Comparison of ENCODE assay signal across 8 cellular contexts in genomic region chrX:49172280-49172780, GRCh38. TPM values are rescaled to one million over a fixed set of nuclear protein-coding genes. Genes with fewer than 3 reads are reported as not detected.
DNase-seq lines count a peak whose midpoint lies in the region; ATAC-seq and TF ChIP-seq lines count a peak whose summit lies in the region.

No MANE protein-coding gene starts in this region.

- no peaks in the 10 kb centered on the region for H3K27me3 Mint-ChIP-seq in naive thymus-derived CD4-positive, alpha-beta T cell

- POLR2A ChIA-PET in naive thymus-derived CD4-positive, alpha-beta T cell (lab: Charles Lee) = interaction anchor here (0.7 to 0.9 kb wide), 2 partner anchors 9 to 17 kb away, joined by 3 read pairs; no protein-coding TSS in a partner anchor

- intact Hi-C loops in naive thymus-derived CD4-positive, alpha-beta T cell (cut with micrococcal nuclease) = loop anchor here (1.0 to 10.0 kb wide), 5 partner anchors 9 to 1518 kb away; partner anchors contain the start of genes ELK1 (in 1 of the 2), PRICKLE3 (in 1 of the 2) and UXT (in 1 of the 2)

- H3K27ac Mint-ChIP-seq in naive thymus-derived CD4-positive, alpha-beta T cell = peak overlapping the region; percentile 2 to 85 (median 82)

- H3K27me3 ChIP-seq in naive thymus-derived CD4-positive, alpha-beta T cell (ENCODE audit: control insufficient read depth in 2 of 2, insufficient read depth in 2 of 2, low read length in 2 of 2) = no peaks in the 10 kb centered on the region
- no peaks in the 10 kb centered on the region for H3K27me3 ChIP-seq in thoracic aorta (replicated peaks; ENCODE audit: insufficient read depth)

- H3K4me3 ChIP-seq in epithelial cell of esophagus (ENCODE audit: low read length) (peak overlapping the region; percentile 51), thoracic aorta (peak overlapping the region; percentile 87)
- H3K4me3 ChIP-seq in naive thymus-derived CD4-positive, alpha-beta T cell (ENCODE audit: low read length) = peak overlapping the region; percentile 63

- peaks cover 0 to 13% (median 0%) of the 10 kb centered on the region in 5 donors for H3K36me3 Mint-ChIP-seq in naive thymus-derived CD4-positive, alpha-beta T cell

- DNase-seq in SHP77 (lab: John Stamatoyannopoulos, UW) (peak; percentile 20 to 32), SHP77 treated with DMSO at 0.1 percent for 48 hours (lab: John Stamatoyannopoulos, UW) (no peak), NCI-H510A (lab: John Stamatoyannopoulos, UW) (peak; percentile 45), epithelial cell of esophagus (ENCODE audit: low read depth) (peak; percentile 81), thoracic aorta (ENCODE audit: low spot score) (no peak)
- DNase-seq in activated CD8-positive, alpha-beta memory T cell treated with anti-CD3 and anti-CD28 coated beads for 4 hours (ENCODE audit: low read depth in 2 of 2) = peak; percentile 39 to 43
- peak in 8 of 9 donors; percentile 26 to 70 (median 33) for DNase-seq in naive thymus-derived CD4-positive, alpha-beta T cell

- no peaks in the 10 kb centered on the region for H3K9me3 ChIP-seq in naive thymus-derived CD4-positive, alpha-beta T cell (ENCODE audit: control insufficient read depth in 2 of 3, low read length in 3 of 3)
- H3K9me3 ChIP-seq in thoracic aorta = no peaks in the 10 kb centered on the region

- CTCF ChIA-PET in naive thymus-derived CD4-positive, alpha-beta T cell (lab: Charles Lee) = interaction anchor here (0.6 kb wide), 1 partner anchor 34 kb away, joined by 3 read pairs; no protein-coding TSS in a partner anchor

- ATAC-seq in HG03066 (IDR thresholded peaks at IDR 0.05; ENCODE audit: low read depth, unreplicated experiment) (peak; percentile 55), thoracic aorta (ENCODE audit: insufficient number of reproducible peaks, low FRiP score, low read depth) (peak; percentile 51)
- peak; percentile 79 for ATAC-seq in naive thymus-derived CD4-positive, alpha-beta T cell

- H3K4me1 ChIP-seq in naive thymus-derived CD4-positive, alpha-beta T cell (ENCODE audit: control insufficient read depth in 2 of 2, insufficient read depth in 2 of 2, low read length in 2 of 2) = peaks cover 6 to 14% of the 10 kb centered on the region in 2 donors
- peaks cover 5 to 36% of the 10 kb centered on the region in 2 donors for H3K4me1 ChIP-seq in thoracic aorta (ENCODE audit: control insufficient read depth in 1 of 2, low read depth in 2 of 2)

- H3K9me3 Mint-ChIP-seq in naive thymus-derived CD4-positive, alpha-beta T cell = no peaks in the 10 kb centered on the region

- TF ChIP-seq CTCF in epithelial cell of esophagus (IDR thresholded peaks at IDR 0.05; ENCODE audit: insufficient read depth, low read depth, low read length, missing control alignments) = no peak
- TF ChIP-seq CTCF in thoracic aorta (IDR thresholded peaks at IDR 0.05) = no peak

- peak overlapping the region; percentile 78 to 92 (median 87) for H3K4me3 Mint-ChIP-seq in naive thymus-derived CD4-positive, alpha-beta T cell

- peaks cover 9 to 36% (median 26%) of the 10 kb centered on the region in 7 donors for H3K4me1 Mint-ChIP-seq in naive thymus-derived CD4-positive, alpha-beta T cell

- peaks cover 0 to 23% (median 0%) of the 10 kb centered on the region in 3 experiments for H3K36me3 ChIP-seq in naive thymus-derived CD4-positive, alpha-beta T cell (ENCODE audit: control insufficient read depth in 2 of 3, insufficient read depth in 3 of 3, low read length in 3 of 3)
- H3K36me3 ChIP-seq in thoracic aorta = peaks cover 9% of the 10 kb centered on the region

- H3K27ac ChIP-seq in naive thymus-derived CD4-positive, alpha-beta T cell (ENCODE audit: low read depth, low read length) = peak overlapping the region; percentile 62
- H3K27ac ChIP-seq in thoracic aorta = peak overlapping the region; percentile 92 to 96

RNA-seq across cellular contexts. Expression of gene PLP2, which starts 0.6 kb away (rescaled TPM):
- 100 to 1,000 TPM in 1 of 5 experiments, 10 to 100 TPM in 4; 64.2 to 132 (median 90.5) TPM for total RNA-seq in naive thymus-derived CD4-positive, alpha-beta T cell
- polyA plus RNA-seq in naive thymus-derived CD4-positive, alpha-beta T cell = 100 to 1,000 TPM; 100 to 129 TPM
- 100 to 1,000 TPM in 1 of 2 donors, 10 to 100 TPM in 1; 90.2 to 101 TPM for total RNA-seq in thoracic aorta

RNA-seq across cellular contexts. Expression of gene MAGIX, which starts 9.8 kb away (rescaled TPM):
- 1 to 10 TPM; 1.5 to 2.6 (median 2.1) TPM for total RNA-seq in naive thymus-derived CD4-positive, alpha-beta T cell
- polyA plus RNA-seq in naive thymus-derived CD4-positive, alpha-beta T cell = 1 to 10 TPM in 1 of 2 donors, under 1 TPM in 1; 0.38 to 1.0 TPM
- total RNA-seq in thoracic aorta = 10 to 100 TPM in 1 of 2 donors, 1 to 10 TPM in 1; 3.5 to 16.8 TPM

RNA-seq across cellular contexts. Expression of gene PRICKLE3, which starts 13.8 kb away (rescaled TPM):
- 10 to 100 TPM in 1 of 5 experiments, 1 to 10 TPM in 4; 7.2 to 19.8 (median 9.2) TPM for total RNA-seq in naive thymus-derived CD4-positive, alpha-beta T cell
- 1 to 10 TPM; 1.4 to 4.2 TPM for polyA plus RNA-seq in naive thymus-derived CD4-positive, alpha-beta T cell
- total RNA-seq in thoracic aorta = 10 to 100 TPM; 21.4 to 46.7 TPM

RNA-seq across cellular contexts. Expression of gene SYP, which starts 27.7 kb away (rescaled TPM):
- total RNA-seq in naive thymus-derived CD4-positive, alpha-beta T cell = 1 to 10 TPM in 3 of 5 experiments, under 1 TPM in 2; 0.35 to 2.2 (median 1.1) TPM
- polyA plus RNA-seq in naive thymus-derived CD4-positive, alpha-beta T cell = under 1 TPM; 0.26 to 0.53 TPM
- 1 to 10 TPM; 3.2 to 6.9 TPM for total RNA-seq in thoracic aorta

RNA-seq across cellular contexts. Expression of gene GPKOW, which starts 48.8 kb away (rescaled TPM):
- 10 to 100 TPM; 11.3 to 30.9 (median 18.9) TPM for total RNA-seq in naive thymus-derived CD4-positive, alpha-beta T cell
- 10 to 100 TPM; 30.7 to 42.4 TPM for polyA plus RNA-seq in naive thymus-derived CD4-positive, alpha-beta T cell
- 10 to 100 TPM; 22.2 to 23.3 TPM for total RNA-seq in thoracic aorta

Comparison
In these comparisons a context has a peak if more than half of its experiments do, and no peak if none do; other contexts are left out.
1. DNase-seq: peak in SHP77 (2 of 2), NCI-H510A (single experiment), activated CD8-positive, alpha-beta memory T cell treated with anti-CD3 and anti-CD28 coated beads for 4 hours (2 of 2), epithelial cell of esophagus (single experiment) and naive thymus-derived CD4-positive, alpha-beta T cell (8 of 9); none in SHP77 treated with DMSO at 0.1 percent for 48 hours (single experiment) and thoracic aorta (single experiment).
2. Peak in every context shown above with its lines, with median percentiles within 50 percentile points of each other: ATAC-seq and H3K4me3 ChIP-seq.